ENCODE assay signal across 27 cellular contexts in the genomic region with DNA sequence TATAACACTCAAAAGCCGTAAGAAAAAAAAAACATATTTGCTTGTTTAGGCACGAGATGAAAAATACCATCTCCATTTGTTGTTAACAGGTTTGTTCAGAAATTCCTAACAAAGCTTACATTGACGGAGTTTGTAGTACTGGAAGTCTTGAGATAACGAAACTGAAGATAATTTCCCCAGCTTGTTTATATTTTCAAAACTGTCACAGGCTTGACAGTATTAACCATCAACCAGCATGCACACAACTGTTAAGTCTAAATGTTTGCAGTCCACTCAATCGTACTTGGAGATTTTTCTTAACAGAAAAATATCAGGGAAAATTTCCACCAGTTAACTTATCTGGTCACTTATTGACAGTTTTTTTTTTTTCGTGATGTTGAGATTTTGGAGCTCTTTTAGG.
"Had no signal": no experiment of that assay in that cellular context is flagged by ENCODE, and none has a peak within 500 bp of the region (broad histone marks: within the 10 kb centered on the region; RNA-seq: fewer than 3 reads in every experiment).

No MANE protein-coding gene starts in this region.

- H3K27me3 ChIP-seq: brain microvascular endothelial cell, cardiac muscle cell, MG63 had no signal

- DNase-seq: activated CD4-positive, alpha-beta memory T cell treated with anti-CD3 and anti-CD28 coated beads for 36 hours; activated CD4-positive, alpha-beta T cell treated with anti-CD3 and anti-CD28 coated beads, Interleukin-2, amount 10 ng/mL, durations not matched to agents 7 days and 5 days; activated CD4-positive, CD25-positive, alpha-beta regulatory T cell; activated gamma-delta T cell; activated naive CD4-positive, alpha-beta T cell treated with anti-CD3 and anti-CD28 coated beads for 36 hours; activated T-cell treated with anti-CD3 and anti-CD28 coated beads for 4 hours; activated T-cell treated with anti-CD3 and anti-CD28 coated beads, Interleukin-2, amount 50 U/mL, for 48 hours; amygdala; brain microvascular endothelial cell; MG63; MV-4-11; NCI-H1092 treated with DMSO at 0.1 percent for 48 hours; NCI-H1417 treated with DMSO at 0.1 percent for 48 hours; NCI-H1694 treated with DMSO at 0.1 percent for 48 hours; NCI-H2029 treated with DMSO at 0.1 percent for 48 hours; NCI-H345; NCI-H510A; NCI-H69; NK-92 treated with Interleukin-12 subunit alpha and Interleukin-12 subunit beta, amount 100 ng/mL, for 24 hours; PC-3; SHP77; T-cell; T-helper 2 cell; T1000 had no signal

- H3K36me3 Mint-ChIP-seq: activated CD4-positive, alpha-beta memory T cell treated with anti-CD3 and anti-CD28 coated beads for 36 hours; activated naive CD8-positive, alpha-beta T cell; T-cell had no signal

- ATAC-seq: activated T-helper 17 cell treated with anti-CD3 and anti-CD28 coated beads, Interleukin-2, amount 50 U/mL, for 72 hours; PC-3; T-cell had no signal

- H3K4me1 Mint-ChIP-seq: activated CD4-positive, alpha-beta T cell treated with anti-CD3 and anti-CD28 coated beads, Interleukin-2, amount 10 ng/mL, durations not matched to agents 7 days and 5 days; activated T-helper 17 cell treated with anti-CD3 and anti-CD28 coated beads, Interleukin-2, amount 50 U/mL, for 72 hours; T-cell had no signal

- H3K9me3 Mint-ChIP-seq: activated CD4-positive, alpha-beta memory T cell treated with anti-CD3 and anti-CD28 coated beads for 36 hours; activated CD4-positive, alpha-beta T cell treated with anti-CD3 and anti-CD28 coated beads, Interleukin-2, amount 10 ng/mL, durations not matched to agents 7 days and 5 days; activated naive CD4-positive, alpha-beta T cell treated with anti-CD3 and anti-CD28 coated beads for 36 hours; activated T-helper 17 cell treated with anti-CD3 and anti-CD28 coated beads, Interleukin-2, amount 50 U/mL, for 72 hours; T-cell had no signal

- H3K27me3 Mint-ChIP-seq: activated CD4-positive, alpha-beta T cell treated with anti-CD3 and anti-CD28 coated beads, Interleukin-2, amount 10 ng/mL, durations not matched to agents 7 days and 5 days; activated naive CD8-positive, alpha-beta T cell had no signal

- H3K4me3 ChIP-seq: cardiac muscle cell, MG63 had no signal

- H3K27ac ChIP-seq: brain microvascular endothelial cell, cardiac muscle cell had no signal

- H3K36me3 ChIP-seq: brain microvascular endothelial cell, cardiac muscle cell, MG63 had no signal

- H3K9me3 ChIP-seq: MG63 had no signal

- H3K4me3 Mint-ChIP-seq: activated CD4-positive, alpha-beta memory T cell treated with anti-CD3 and anti-CD28 coated beads for 36 hours; activated CD4-positive, alpha-beta T cell treated with anti-CD3 and anti-CD28 coated beads, Interleukin-2, amount 10 ng/mL, durations not matched to agents 7 days and 5 days; activated naive CD4-positive, alpha-beta T cell treated with anti-CD3 and anti-CD28 coated beads for 36 hours; activated naive CD8-positive, alpha-beta T cell; activated T-helper 17 cell treated with anti-CD3 and anti-CD28 coated beads, Interleukin-2, amount 50 U/mL, for 72 hours; T-cell had no signal

- H3K27ac Mint-ChIP-seq: activated CD4-positive, alpha-beta memory T cell treated with anti-CD3 and anti-CD28 coated beads for 36 hours; activated CD4-positive, alpha-beta T cell treated with anti-CD3 and anti-CD28 coated beads, Interleukin-2, amount 10 ng/mL, durations not matched to agents 7 days and 5 days; activated naive CD4-positive, alpha-beta T cell treated with anti-CD3 and anti-CD28 coated beads for 36 hours; activated naive CD8-positive, alpha-beta T cell; activated T-helper 17 cell treated with anti-CD3 and anti-CD28 coated beads, Interleukin-2, amount 50 U/mL, for 72 hours; T-cell had no signal
